Comparison of ENCODE assay signal across 1 cellular context in genomic region chr18:2729757-2730156, GRCh38.
TF ChIP-seq lines count a peak whose summit lies in the region.

No MANE protein-coding gene starts in this region.

TF ChIP-seq in HEK293, 187 proteins besides CTCF, POLR2A, EP300 and RAD21 (continued from another document):
- no peak for TF ChIP-seq AEBP2 (tag by site-specific recombination; IDR thresholded peaks at IDR 0.05; ENCODE audit: borderline replicate concordance)
